ENCODE assay signal across 1 cellular context in the genomic region with DNA sequence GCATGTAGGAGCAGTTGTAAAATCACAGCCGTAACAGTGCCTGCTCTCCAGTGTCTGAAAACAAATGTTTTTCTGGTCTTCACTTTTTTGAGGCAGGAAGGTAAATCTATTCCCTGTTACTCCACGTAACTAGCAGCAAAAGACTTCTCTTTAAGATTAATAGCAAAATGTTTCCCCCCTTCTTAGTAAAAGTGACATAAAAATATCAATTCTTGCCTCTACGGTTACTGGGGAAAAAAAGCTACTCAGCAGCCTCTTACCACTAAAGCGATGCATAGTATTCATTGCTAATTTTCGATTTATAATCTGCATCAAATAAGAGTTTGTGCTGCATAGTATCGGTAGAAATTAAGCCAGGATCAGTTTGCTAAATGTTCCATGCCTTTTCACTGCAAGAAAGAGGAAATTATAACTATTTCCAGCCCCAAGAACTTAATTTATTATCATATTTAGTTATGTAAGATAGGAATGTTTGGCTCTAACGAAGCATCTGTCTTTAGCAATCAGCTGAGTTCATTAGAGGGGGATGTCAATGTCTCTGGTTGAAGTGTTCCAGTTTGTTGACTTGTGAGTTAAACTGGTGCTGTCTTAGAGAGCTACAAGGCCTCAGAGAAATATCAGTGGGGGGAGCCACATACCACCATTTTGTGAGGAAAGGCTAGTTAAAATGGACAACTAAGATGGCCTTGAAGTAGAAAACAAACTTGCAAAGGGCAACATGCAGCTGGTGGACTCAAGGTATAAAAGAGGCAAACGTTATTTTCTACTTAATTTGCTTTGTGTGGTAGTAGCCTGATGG.
A peak's percentile ranks its signal among the peaks of the same experiment; 100 is the strongest.
TF ChIP-seq lines count a peak whose summit lies in the region.

No MANE protein-coding gene starts in this region.

TF ChIP-seq in HepG2, 621 proteins besides CTCF, POLR2A, EP300 and RAD21 (continued from another document):
- TF ChIP-seq, protein P1, sequence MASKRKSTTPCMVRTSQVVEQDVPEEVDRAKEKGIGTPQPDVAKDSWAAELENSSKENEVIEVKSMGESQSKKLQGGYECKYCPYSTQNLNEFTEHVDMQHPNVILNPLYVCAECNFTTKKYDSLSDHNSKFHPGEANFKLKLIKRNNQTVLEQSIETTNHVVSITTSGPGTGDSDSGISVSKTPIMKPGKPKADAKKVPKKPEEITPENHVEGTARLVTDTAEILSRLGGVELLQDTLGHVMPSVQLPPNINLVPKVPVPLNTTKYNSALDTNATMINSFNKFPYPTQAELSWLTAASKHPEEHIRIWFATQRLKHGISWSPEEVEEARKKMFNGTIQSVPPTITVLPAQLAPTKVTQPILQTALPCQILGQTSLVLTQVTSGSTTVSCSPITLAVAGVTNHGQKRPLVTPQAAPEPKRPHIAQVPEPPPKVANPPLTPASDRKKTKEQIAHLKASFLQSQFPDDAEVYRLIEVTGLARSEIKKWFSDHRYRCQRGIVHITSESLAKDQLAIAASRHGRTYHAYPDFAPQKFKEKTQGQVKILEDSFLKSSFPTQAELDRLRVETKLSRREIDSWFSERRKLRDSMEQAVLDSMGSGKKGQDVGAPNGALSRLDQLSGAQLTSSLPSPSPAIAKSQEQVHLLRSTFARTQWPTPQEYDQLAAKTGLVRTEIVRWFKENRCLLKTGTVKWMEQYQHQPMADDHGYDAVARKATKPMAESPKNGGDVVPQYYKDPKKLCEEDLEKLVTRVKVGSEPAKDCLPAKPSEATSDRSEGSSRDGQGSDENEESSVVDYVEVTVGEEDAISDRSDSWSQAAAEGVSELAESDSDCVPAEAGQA (IDR thresholded peaks at IDR 0.05; ENCODE audit: low read depth) = 0 out of 2 replicates have a peak, but pooled peaks have one; percentile 31
- TF ChIP-seq, protein P1 (CRISPR knock-in tag; IDR thresholded peaks at IDR 0.05; ENCODE audit: borderline replicate concordance) = 0 out of 2 replicates have a peak, but pooled peaks have one; percentile 16
- no peak for TF ChIP-seq BCL6 (CRISPR knock-in tag; IDR thresholded peaks at IDR 0.05)
- 0 out of 2 replicates have a peak, but pooled peaks have one; percentile 2 for TF ChIP-seq RFXANK (CRISPR knock-in tag; IDR thresholded peaks at IDR 0.05)
- TF ChIP-seq, protein P2, sequence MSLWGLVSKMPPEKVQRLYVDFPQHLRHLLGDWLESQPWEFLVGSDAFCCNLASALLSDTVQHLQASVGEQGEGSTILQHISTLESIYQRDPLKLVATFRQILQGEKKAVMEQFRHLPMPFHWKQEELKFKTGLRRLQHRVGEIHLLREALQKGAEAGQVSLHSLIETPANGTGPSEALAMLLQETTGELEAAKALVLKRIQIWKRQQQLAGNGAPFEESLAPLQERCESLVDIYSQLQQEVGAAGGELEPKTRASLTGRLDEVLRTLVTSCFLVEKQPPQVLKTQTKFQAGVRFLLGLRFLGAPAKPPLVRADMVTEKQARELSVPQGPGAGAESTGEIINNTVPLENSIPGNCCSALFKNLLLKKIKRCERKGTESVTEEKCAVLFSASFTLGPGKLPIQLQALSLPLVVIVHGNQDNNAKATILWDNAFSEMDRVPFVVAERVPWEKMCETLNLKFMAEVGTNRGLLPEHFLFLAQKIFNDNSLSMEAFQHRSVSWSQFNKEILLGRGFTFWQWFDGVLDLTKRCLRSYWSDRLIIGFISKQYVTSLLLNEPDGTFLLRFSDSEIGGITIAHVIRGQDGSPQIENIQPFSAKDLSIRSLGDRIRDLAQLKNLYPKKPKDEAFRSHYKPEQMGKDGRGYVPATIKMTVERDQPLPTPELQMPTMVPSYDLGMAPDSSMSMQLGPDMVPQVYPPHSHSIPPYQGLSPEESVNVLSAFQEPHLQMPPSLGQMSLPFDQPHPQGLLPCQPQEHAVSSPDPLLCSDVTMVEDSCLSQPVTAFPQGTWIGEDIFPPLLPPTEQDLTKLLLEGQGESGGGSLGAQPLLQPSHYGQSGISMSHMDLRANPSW (CRISPR knock-in tag; IDR thresholded peaks at IDR 0.05; ENCODE audit: borderline replicate concordance) = no peak
- TF ChIP-seq, protein P3, sequence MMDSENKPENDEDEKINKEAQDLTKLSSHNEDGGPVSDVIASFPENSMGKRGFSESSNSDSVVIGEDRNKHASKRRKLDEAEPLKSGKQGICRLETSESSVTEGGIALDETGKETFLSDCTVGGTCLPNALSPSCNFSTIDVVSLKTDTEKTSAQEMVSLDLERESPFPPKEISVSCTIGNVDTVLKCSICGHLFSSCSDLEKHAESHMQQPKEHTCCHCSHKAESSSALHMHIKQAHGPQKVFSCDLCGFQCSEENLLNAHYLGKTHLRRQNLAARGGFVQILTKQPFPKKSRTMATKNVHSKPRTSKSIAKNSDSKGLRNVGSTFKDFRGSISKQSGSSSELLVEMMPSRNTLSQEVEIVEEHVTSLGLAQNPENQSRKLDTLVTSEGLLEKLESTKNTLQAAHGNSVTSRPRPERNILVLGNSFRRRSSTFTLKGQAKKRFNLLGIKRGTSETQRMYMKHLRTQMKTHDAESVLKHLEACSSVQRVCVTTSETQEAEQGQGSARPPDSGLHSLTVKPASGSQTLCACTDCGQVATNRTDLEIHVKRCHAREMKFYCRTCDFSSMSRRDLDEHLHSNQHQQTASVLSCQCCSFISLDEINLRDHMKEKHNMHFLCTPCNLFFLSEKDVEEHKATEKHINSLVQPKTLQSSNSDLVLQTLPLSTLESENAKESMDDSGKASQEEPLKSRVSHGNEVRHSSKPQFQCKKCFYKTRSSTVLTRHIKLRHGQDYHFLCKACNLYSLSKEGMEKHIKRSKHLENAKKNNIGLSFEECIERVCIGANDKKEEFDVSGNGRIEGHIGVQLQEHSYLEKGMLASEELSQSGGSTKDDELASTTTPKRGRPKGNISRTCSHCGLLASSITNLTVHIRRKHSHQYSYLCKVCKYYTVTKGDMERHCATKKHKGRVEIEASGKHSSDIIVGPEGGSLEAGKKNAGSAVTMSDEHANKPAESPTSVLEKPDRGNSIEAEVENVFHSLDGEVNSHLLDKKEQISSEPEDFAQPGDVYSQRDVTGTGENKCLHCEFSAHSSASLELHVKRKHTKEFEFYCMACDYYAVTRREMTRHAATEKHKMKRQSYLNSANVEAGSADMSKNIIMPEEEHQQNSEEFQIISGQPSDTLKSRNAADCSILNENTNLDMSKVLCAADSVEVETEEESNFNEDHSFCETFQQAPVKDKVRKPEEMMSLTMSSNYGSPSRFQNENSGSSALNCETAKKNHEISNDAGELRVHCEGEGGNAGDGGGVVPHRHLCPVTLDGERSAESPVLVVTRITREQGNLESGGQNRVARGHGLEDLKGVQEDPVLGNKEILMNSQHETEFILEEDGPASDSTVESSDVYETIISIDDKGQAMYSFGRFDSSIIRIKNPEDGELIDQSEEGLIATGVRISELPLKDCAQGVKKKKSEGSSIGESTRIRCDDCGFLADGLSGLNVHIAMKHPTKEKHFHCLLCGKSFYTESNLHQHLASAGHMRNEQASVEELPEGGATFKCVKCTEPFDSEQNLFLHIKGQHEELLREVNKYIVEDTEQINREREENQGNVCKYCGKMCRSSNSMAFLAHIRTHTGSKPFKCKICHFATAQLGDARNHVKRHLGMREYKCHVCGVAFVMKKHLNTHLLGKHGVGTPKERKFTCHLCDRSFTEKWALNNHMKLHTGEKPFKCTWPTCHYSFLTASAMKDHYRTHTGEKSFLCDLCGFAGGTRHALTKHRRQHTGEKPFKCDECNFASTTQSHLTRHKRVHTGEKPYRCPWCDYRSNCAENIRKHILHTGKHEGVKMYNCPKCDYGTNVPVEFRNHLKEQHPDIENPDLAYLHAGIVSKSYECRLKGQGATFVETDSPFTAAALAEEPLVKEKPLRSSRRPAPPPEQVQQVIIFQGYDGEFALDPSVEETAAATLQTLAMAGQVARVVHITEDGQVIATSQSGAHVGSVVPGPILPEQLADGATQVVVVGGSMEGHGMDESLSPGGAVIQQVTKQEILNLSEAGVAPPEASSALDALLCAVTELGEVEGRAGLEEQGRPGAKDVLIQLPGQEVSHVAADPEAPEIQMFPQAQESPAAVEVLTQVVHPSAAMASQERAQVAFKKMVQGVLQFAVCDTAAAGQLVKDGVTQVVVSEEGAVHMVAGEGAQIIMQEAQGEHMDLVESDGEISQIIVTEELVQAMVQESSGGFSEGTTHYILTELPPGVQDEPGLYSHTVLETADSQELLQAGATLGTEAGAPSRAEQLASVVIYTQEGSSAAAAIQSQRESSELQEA (CRISPR knock-in tag; IDR thresholded peaks at IDR 0.05; ENCODE audit: not compliant biosample characterization) = no peak
- TF ChIP-seq, protein P4, sequence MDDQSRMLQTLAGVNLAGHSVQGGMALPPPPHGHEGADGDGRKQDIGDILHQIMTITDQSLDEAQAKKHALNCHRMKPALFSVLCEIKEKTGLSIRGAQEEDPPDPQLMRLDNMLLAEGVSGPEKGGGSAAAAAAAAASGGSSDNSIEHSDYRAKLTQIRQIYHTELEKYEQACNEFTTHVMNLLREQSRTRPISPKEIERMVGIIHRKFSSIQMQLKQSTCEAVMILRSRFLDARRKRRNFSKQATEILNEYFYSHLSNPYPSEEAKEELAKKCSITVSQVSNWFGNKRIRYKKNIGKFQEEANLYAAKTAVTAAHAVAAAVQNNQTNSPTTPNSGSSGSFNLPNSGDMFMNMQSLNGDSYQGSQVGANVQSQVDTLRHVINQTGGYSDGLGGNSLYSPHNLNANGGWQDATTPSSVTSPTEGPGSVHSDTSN (CRISPR knock-in tag; IDR thresholded peaks at IDR 0.05; ENCODE audit: borderline replicate concordance) = no peak
- TF ChIP-seq BORCS8-MEF2B (CRISPR knock-in tag; IDR thresholded peaks at IDR 0.05) = no peak
- no peak for TF ChIP-seq ISX (CRISPR knock-in tag; conservative IDR thresholded peaks at IDR 0.05)
- no peak for TF ChIP-seq TCF7L2 (IDR thresholded peaks at IDR 0.05; ENCODE audit: low read depth, low read length)
- peak; percentile 74 for TF ChIP-seq KAT8 (CRISPR knock-in tag; IDR thresholded peaks at IDR 0.05)
- TF ChIP-seq ZNF207 (IDR thresholded peaks at IDR 0.05; ENCODE audit: borderline replicate concordance) = no peak
- no peak for TF ChIP-seq MAFG (CRISPR knock-in tag; IDR thresholded peaks at IDR 0.05)
- peak; percentile 79 for TF ChIP-seq YY1 (IDR thresholded peaks at IDR 0.05; ENCODE audit: insufficient read depth, insufficient replicate concordance, low read depth, low read length)
- no peak for TF ChIP-seq ELF3 (CRISPR knock-in tag; IDR thresholded peaks at IDR 0.05)
